In genomic region chr13:28012896-28013295, GRCh38 we compare ENCODE assay signal across 10 cellular contexts. TPM values are rescaled to one million over a fixed set of nuclear protein-coding genes. Genes with fewer than 3 reads are reported as not detected.
DNase-seq lines count a peak whose midpoint lies in the region; ATAC-seq and TF ChIP-seq lines count a peak whose summit lies in the region.
"Had no signal": no experiment of that assay in that cellular context is flagged by ENCODE, and none has a peak within 500 bp of the region (broad histone marks: within the 10 kb centered on the region; RNA-seq: fewer than 3 reads in every experiment).

No MANE protein-coding gene starts in this region.

- DNase-seq in mucosa of descending colon (no peak), NCI-H1436 treated with DMSO at 0.1 percent for 48 hours (lab: John Stamatoyannopoulos, UW) (no peak), HFFc6 (no peak)
- DNase-seq in activated CD8-positive, alpha-beta memory T cell treated with anti-CD3 and anti-CD28 coated beads, Interleukin-2, amount 10 ng/mL, durations not matched to agents 7 days and 5 days: no peak
- DNase-seq: NCI-H1930; stimulated activated CD8-positive, alpha-beta memory T cell treated with anti-CD3 and anti-CD28 coated beads, Interleukin-4, amount 100 ng/mL, for 48 hours had no signal

- H3K4me3 Mint-ChIP-seq in activated CD8-positive, alpha-beta memory T cell treated with anti-CD3 and anti-CD28 coated beads, Interleukin-2, amount 10 ng/mL, durations not matched to agents 7 days and 5 days: no peak overlapping the region
- H3K4me3 Mint-ChIP-seq in HFFc6: no peak overlapping the region

- no peak overlapping the region for H3K4me3 ChIP-seq in mucosa of descending colon

- peaks cover 2% of the 10 kb centered on the region for H3K4me1 Mint-ChIP-seq in activated CD8-positive, alpha-beta memory T cell treated with anti-CD3 and anti-CD28 coated beads, Interleukin-2, amount 10 ng/mL, durations not matched to agents 7 days and 5 days
- H3K4me1 Mint-ChIP-seq in HFFc6 (ENCODE audit: low read depth): peaks cover 18% of the 10 kb centered on the region

- peaks cover 30% of the 10 kb centered on the region for H3K27me3 Mint-ChIP-seq in activated CD8-positive, alpha-beta memory T cell treated with anti-CD3 and anti-CD28 coated beads, Interleukin-2, amount 10 ng/mL, durations not matched to agents 7 days and 5 days
- H3K27me3 Mint-ChIP-seq in HFFc6 (ENCODE audit: insufficient read depth): peaks cover 12% of the 10 kb centered on the region

- no peaks in the 10 kb centered on the region for H3K9me3 Mint-ChIP-seq in activated CD8-positive, alpha-beta memory T cell treated with anti-CD3 and anti-CD28 coated beads, Interleukin-2, amount 10 ng/mL, durations not matched to agents 7 days and 5 days (ENCODE audit: low read depth)
- no peaks in the 10 kb centered on the region for H3K9me3 Mint-ChIP-seq in HFFc6

- peak; percentile 87 for ATAC-seq in GM18907 (IDR thresholded peaks at IDR 0.05; ENCODE audit: unreplicated experiment)
- ATAC-seq in GM21717 (IDR thresholded peaks at IDR 0.05; ENCODE audit: unreplicated experiment): peak; percentile 80
- peak; percentile 95 for ATAC-seq in HG03280 (IDR thresholded peaks at IDR 0.05; ENCODE audit: unreplicated experiment)
- ATAC-seq in mucosa of descending colon: peak; percentile 10
- no peak for ATAC-seq in activated CD8-positive, alpha-beta memory T cell treated with anti-CD3 and anti-CD28 coated beads, Interleukin-2, amount 10 ng/mL, durations not matched to agents 7 days and 5 days

- H3K27ac Mint-ChIP-seq in activated CD8-positive, alpha-beta memory T cell treated with anti-CD3 and anti-CD28 coated beads, Interleukin-2, amount 10 ng/mL, durations not matched to agents 7 days and 5 days: no peak overlapping the region
- H3K27ac Mint-ChIP-seq in HFFc6: no peak overlapping the region

- no peaks in the 10 kb centered on the region for H3K36me3 Mint-ChIP-seq in activated CD8-positive, alpha-beta memory T cell treated with anti-CD3 and anti-CD28 coated beads, Interleukin-2, amount 10 ng/mL, durations not matched to agents 7 days and 5 days
- H3K36me3 Mint-ChIP-seq in HFFc6 (ENCODE audit: low read depth): no peaks in the 10 kb centered on the region

- no peaks in the 10 kb centered on the region for H3K4me1 ChIP-seq in mucosa of descending colon (ENCODE audit: low read depth)

- no peaks in the 10 kb centered on the region for H3K9me3 ChIP-seq in mucosa of descending colon

- TF ChIP-seq CTCF in mucosa of descending colon (IDR thresholded peaks at IDR 0.05) (no peak), HFFc6 (IDR thresholded peaks at IDR 0.05) (no peak)

- CTCF ChIA-PET in activated CD8-positive, alpha-beta memory T cell treated with anti-CD3 and anti-CD28 coated beads, Interleukin-2, amount 10 ng/mL, durations not matched to agents 7 days and 5 days (lab: Charles Lee): interaction anchor here (1.4 kb wide), 1 partner anchor 187 kb away, joined by 3 read pairs; no protein-coding TSS in a partner anchor

- intact Hi-C loops in mucosa of descending colon (cut with DNase I, micrococcal nuclease): no loop called here

- no peaks in the 10 kb centered on the region for H3K36me3 ChIP-seq in mucosa of descending colon (ENCODE audit: low read depth)

RNA-seq across cellular contexts. Expression of gene URAD, which starts 24.4 kb away (rescaled TPM):
- 10 to 100 TPM; 17.9 to 62.9 (median 23.9) TPM for total RNA-seq in mucosa of descending colon
- not detected for total RNA-seq in activated CD8-positive, alpha-beta memory T cell treated with anti-CD3 and anti-CD28 coated beads, Interleukin-2, amount 10 ng/mL, durations not matched to agents 7 days and 5 days
- total RNA-seq in HFFc6 (2021; fragmentation: NEBNext Ultra II Directional; extraction: Animal tissue kit (Norgen Biotek cat#: 25700)): not detected
- total RNA-seq: lung microvascular endothelial cell had no signal

RNA-seq across cellular contexts. Expression of gene CDX2, which starts 43.8 kb away (rescaled TPM):
- 100 to 1,000 TPM; 113 to 349 (median 240) TPM for total RNA-seq in mucosa of descending colon
- total RNA-seq in activated CD8-positive, alpha-beta memory T cell treated with anti-CD3 and anti-CD28 coated beads, Interleukin-2, amount 10 ng/mL, durations not matched to agents 7 days and 5 days: not detected
- total RNA-seq in HFFc6 (2021; fragmentation: NEBNext Ultra II Directional; extraction: Animal tissue kit (Norgen Biotek cat#: 25700)): not detected
- total RNA-seq: lung microvascular endothelial cell had no signal

Comparison
In these comparisons a context has a peak if more than half of its experiments do, and no peak if none do; other contexts are left out.
1. RNA of gene URAD, which starts 24.4 kb away (total RNA-seq): 17.9 to 62.9 TPM in mucosa of descending colon; not detected in activated CD8-positive, alpha-beta memory T cell treated with anti-CD3 and anti-CD28 coated beads, Interleukin-2, amount 10 ng/mL, durations not matched to agents 7 days and 5 days and not detected in HFFc6; every median in the first group is over 10 times any median in the second.
2. RNA of gene CDX2, which starts 43.8 kb away (total RNA-seq): 113 to 349 TPM in mucosa of descending colon; not detected in activated CD8-positive, alpha-beta memory T cell treated with anti-CD3 and anti-CD28 coated beads, Interleukin-2, amount 10 ng/mL, durations not matched to agents 7 days and 5 days and not detected in HFFc6; every median in the first group is over 10 times any median in the second.